8 cellular contexts compared by ENCODE assay signal in genomic region chr11:116835791-116836647, GRCh38. TPM values are rescaled to one million over a fixed set of nuclear protein-coding genes. Genes with fewer than 3 reads are reported as not detected.
DNase-seq lines count a peak whose midpoint lies in the region; ATAC-seq and TF ChIP-seq lines count a peak whose summit lies in the region.

No MANE protein-coding gene starts in this region.

- in situ Hi-C loops in ACHN (cut with HindIII; ENCODE audit: low pct_ligation_motif_present, low pct_unique_long_range_greater_than_20kb, low sequenced_read_pairs) = no loop called here

- no peak overlapping the region for H3K4me3 ChIP-seq in kidney epithelial cell (ENCODE audit: low read depth, low read length)

- no peaks in the 10 kb centered on the region for H3K36me3 ChIP-seq in kidney epithelial cell (ENCODE audit: control insufficient read depth, insufficient read depth, low read length)

- DNase-seq in ACHN (peak; percentile 92), NCI-H2196 (lab: John Stamatoyannopoulos, UW; ENCODE audit: unreplicated experiment) (peak; percentile 98), cerebellar nuclear complex (lab: John Stamatoyannopoulos, UW) (peak; percentile 35 to 54), kidney epithelial cell (ENCODE audit: low read depth) (peak; percentile 60)
- peak; percentile 66 for DNase-seq in activated CD4-positive, CD25-positive, alpha-beta regulatory T cell treated with anti-CD3 and anti-CD28 coated beads, Interleukin-2, amount 50 U/mL, for 72 hours
- peak; percentile 87 for DNase-seq in stimulated activated CD4-positive, alpha-beta T cell treated with anti-CD3 and anti-CD28 coated beads, Interleukin-15, amount 100 ng/mL, for 24 hours

- TF ChIP-seq CTCF in kidney epithelial cell (IDR thresholded peaks at IDR 0.05; ENCODE audit: insufficient read depth, low read length, poor library complexity, severe bottlenecking) = peak; percentile 68

- H3K27me3 ChIP-seq in kidney epithelial cell (ENCODE audit: control insufficient read depth, insufficient read depth, low read length) = no peaks in the 10 kb centered on the region

- ATAC-seq in GM18861 (IDR thresholded peaks at IDR 0.05; ENCODE audit: unreplicated experiment) (peak; percentile 80), HG03103 (IDR thresholded peaks at IDR 0.05; ENCODE audit: low read depth, unreplicated experiment) (peak; percentile 57)

RNA-seq across cellular contexts. Expression of gene APOA1, which starts 1.4 kb away (rescaled TPM):
- total RNA-seq in kidney epithelial cell = not detected in 2 replicates

RNA-seq across cellular contexts. Expression of gene APOC3, which starts 6.3 kb away (rescaled TPM):
- not detected in 2 replicates for total RNA-seq in kidney epithelial cell

RNA-seq across cellular contexts. Expression of gene APOA4, which starts 12.9 kb away (rescaled TPM):
- total RNA-seq in kidney epithelial cell = not detected in 2 replicates

RNA-seq across cellular contexts. Expression of gene APOA5, which starts 44.3 kb away (rescaled TPM):
- total RNA-seq in kidney epithelial cell = not detected in 2 replicates

RNA-seq across cellular contexts. Expression of gene ZPR1, which starts 48.2 kb away (rescaled TPM):
- total RNA-seq in kidney epithelial cell = 46.9 and 82.1 TPM in 2 replicates

Comparison
In these comparisons a context has a peak if more than half of its experiments do, and no peak if none do; other contexts are left out.
1. DNase-seq: peak in every context shown above with its lines; median percentile 98 in NCI-H2196; 92 in ACHN; 87 in stimulated activated CD4-positive, alpha-beta T cell treated with anti-CD3 and anti-CD28 coated beads, Interleukin-15, amount 100 ng/mL, for 24 hours; 66 in activated CD4-positive, CD25-positive, alpha-beta regulatory T cell treated with anti-CD3 and anti-CD28 coated beads, Interleukin-2, amount 50 U/mL, for 72 hours; 60 in kidney epithelial cell; 44 in cerebellar nuclear complex.